In the genomic region with DNA sequence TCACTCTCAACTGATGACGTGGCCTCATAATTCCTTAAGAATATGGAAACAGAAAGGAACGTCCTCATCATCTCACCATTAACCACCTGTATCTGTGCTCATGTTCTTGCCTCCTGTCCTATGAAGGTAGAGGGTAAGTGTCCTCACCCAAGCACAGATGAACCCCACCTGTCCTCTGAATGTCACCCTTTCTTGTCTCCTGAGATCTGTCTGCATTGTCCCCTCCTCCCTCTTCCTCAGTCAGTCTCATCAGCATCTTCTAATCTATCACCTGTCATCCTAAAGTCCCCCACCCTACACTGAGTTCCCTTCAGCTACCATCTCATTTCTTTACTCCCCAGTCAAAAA, we compare ENCODE assay signal across 19 cellular contexts. TPM values are rescaled to one million over a fixed set of nuclear protein-coding genes. Genes with fewer than 3 reads are reported as not detected.
DNase-seq lines count a peak whose midpoint lies in the region; ATAC-seq, FAIRE-seq and TF ChIP-seq lines count a peak whose summit lies in the region.
"Had no signal": no experiment of that assay in that cellular context is flagged by ENCODE, and none has a peak within 500 bp of the region (broad histone marks: within the 10 kb centered on the region; RNA-seq: fewer than 3 reads in every experiment).

No MANE protein-coding gene starts in this region.

- H3K9me3 Mint-ChIP-seq in natural killer cell treated with Interleukin-12 subunit alpha and Interleukin-12 subunit beta and Interleukin-15 and Interleukin-18, amount 100 ng/mL, for 72 hours = peaks cover 7% of the 10 kb centered on the region
- no peaks in the 10 kb centered on the region for H3K9me3 Mint-ChIP-seq in natural killer cell
- H3K9me3 Mint-ChIP-seq in activated T-helper 17 cell treated with anti-CD3 and anti-CD28 coated beads, Interleukin-2, amount 50 U/mL, for 72 hours = no peaks in the 10 kb centered on the region

- H3K27ac Mint-ChIP-seq in natural killer cell treated with Interleukin-12 subunit alpha and Interleukin-12 subunit beta and Interleukin-15 and Interleukin-18, amount 100 ng/mL, for 72 hours = peak overlapping the region; percentile 1 to 14
- no peak overlapping the region for H3K27ac Mint-ChIP-seq in natural killer cell
- H3K27ac Mint-ChIP-seq in activated T-helper 17 cell treated with anti-CD3 and anti-CD28 coated beads, Interleukin-2, amount 50 U/mL, for 72 hours = peak overlapping the region; percentile 41
- H3K27ac Mint-ChIP-seq: dendritic cell treated with granulocyte-macrophage colony-stimulating factor and Interleukin-4, amounts not matched to agents 40 ng/mL and 50 ng/mL, for 4 days; IgD-negative memory B cell; mesothelial cell of epicardium had no signal

- H3K27me3 Mint-ChIP-seq in natural killer cell treated with Interleukin-12 subunit alpha and Interleukin-12 subunit beta and Interleukin-15 and Interleukin-18, amount 100 ng/mL, for 72 hours = peaks cover 0 to 2% of the 10 kb centered on the region in 2 donors
- H3K27me3 Mint-ChIP-seq in natural killer cell (ENCODE audit: low read depth in 2 of 2) = peaks cover 0 to 6% of the 10 kb centered on the region in 2 donors
- H3K27me3 Mint-ChIP-seq in activated T-helper 17 cell treated with anti-CD3 and anti-CD28 coated beads, Interleukin-2, amount 50 U/mL, for 72 hours = no peaks in the 10 kb centered on the region
- H3K27me3 Mint-ChIP-seq: activated naive CD4-positive, alpha-beta T cell treated with anti-CD3 and anti-CD28 coated beads, Interleukin-2, amount 50 U/mL, for 24 hours; dendritic cell treated with granulocyte-macrophage colony-stimulating factor and Interleukin-4, amounts not matched to agents 40 ng/mL and 50 ng/mL, for 4 days had no signal

- peak overlapping the region; percentile 68 for H3K9ac ChIP-seq in mucosa of stomach (ENCODE audit: low read length)

- TF ChIP-seq CTCF in natural killer cell (IDR thresholded peaks at IDR 0.05) = no peak

- DNase-seq in natural killer cell treated with Interleukin-12 subunit alpha and Interleukin-12 subunit beta and Interleukin-15 and Interleukin-18, amount 100 ng/mL, for 72 hours (ENCODE audit: low spot score) = no peak
- no peak for DNase-seq in natural killer cell
- DNase-seq in urothelium cell line (ENCODE audit: low spot score) = no peak
- DNase-seq in NCI-H82 treated with DMSO at 0.1 percent for 48 hours (lab: John Stamatoyannopoulos, UW; ENCODE audit: unreplicated experiment) = no peak
- DNase-seq in retina = no peak
- DNase-seq: DMS 273 treated with DMSO at 0.1 percent for 48 hours, GDM1, NCI-H1694 treated with DMSO at 0.1 percent for 48 hours, NCI-H226 had no signal

- peak in 1 of 2 donors; percentile 33 for ATAC-seq in natural killer cell treated with Interleukin-12 subunit alpha and Interleukin-12 subunit beta and Interleukin-15 and Interleukin-18, amount 100 ng/mL, for 72 hours
- ATAC-seq in natural killer cell (no peak), HG03342 (IDR thresholded peaks at IDR 0.05; ENCODE audit: unreplicated experiment) (no peak)
- ATAC-seq in activated T-helper 17 cell treated with anti-CD3 and anti-CD28 coated beads, Interleukin-2, amount 50 U/mL, for 72 hours (replicated peaks) = peak; percentile 42
- ATAC-seq: gastroesophageal sphincter, GM12878 had no signal

- intact Hi-C loops in natural killer cell (cut with micrococcal nuclease) = no loop called here

- H3K4me3 Mint-ChIP-seq in natural killer cell treated with Interleukin-12 subunit alpha and Interleukin-12 subunit beta and Interleukin-15 and Interleukin-18, amount 100 ng/mL, for 72 hours = peak overlapping the region; percentile 38
- no peak overlapping the region for H3K4me3 Mint-ChIP-seq in natural killer cell
- H3K4me3 Mint-ChIP-seq in activated T-helper 17 cell treated with anti-CD3 and anti-CD28 coated beads, Interleukin-2, amount 50 U/mL, for 72 hours = peak overlapping the region; percentile 41
- H3K4me3 Mint-ChIP-seq: activated naive CD4-positive, alpha-beta T cell treated with anti-CD3 and anti-CD28 coated beads, Interleukin-2, amount 50 U/mL, for 24 hours; dendritic cell treated with granulocyte-macrophage colony-stimulating factor and Interleukin-4, amounts not matched to agents 40 ng/mL and 50 ng/mL, for 4 days; IgD-negative memory B cell; mesothelial cell of epicardium had no signal

- peaks cover 10% of the 10 kb centered on the region for H3K36me3 Mint-ChIP-seq in natural killer cell treated with Interleukin-12 subunit alpha and Interleukin-12 subunit beta and Interleukin-15 and Interleukin-18, amount 100 ng/mL, for 72 hours
- no peaks in the 10 kb centered on the region for H3K36me3 Mint-ChIP-seq in natural killer cell
- no peaks in the 10 kb centered on the region for H3K36me3 Mint-ChIP-seq in activated T-helper 17 cell treated with anti-CD3 and anti-CD28 coated beads, Interleukin-2, amount 50 U/mL, for 72 hours (ENCODE audit: low read depth)

- FAIRE-seq in urothelium cell line (lab: Jason Lieb, UNC) = peak; percentile 75
- FAIRE-seq: GM12878 had no signal

- H3K4me3 ChIP-seq in mucosa of stomach (ENCODE audit: low read length) = no peak overlapping the region
- H3K4me3 ChIP-seq: gastroesophageal sphincter, GM12878, HAP-1 had no signal

- no peaks in the 10 kb centered on the region for H3K9me3 ChIP-seq in mucosa of stomach (ENCODE audit: control insufficient read depth, low read length)
- H3K9me3 ChIP-seq: gastroesophageal sphincter, HAP-1 had no signal

- H3K4me1 Mint-ChIP-seq in natural killer cell treated with Interleukin-12 subunit alpha and Interleukin-12 subunit beta and Interleukin-15 and Interleukin-18, amount 100 ng/mL, for 72 hours (ENCODE audit: low read depth in 2 of 2) = peaks cover 20 to 28% of the 10 kb centered on the region in 2 donors
- H3K4me1 Mint-ChIP-seq in natural killer cell = peaks cover 10 to 21% of the 10 kb centered on the region in 2 donors
- H3K4me1 Mint-ChIP-seq in activated T-helper 17 cell treated with anti-CD3 and anti-CD28 coated beads, Interleukin-2, amount 50 U/mL, for 72 hours = peaks cover 26% of the 10 kb centered on the region

- no peaks in the 10 kb centered on the region for H3K36me3 ChIP-seq in mucosa of stomach (ENCODE audit: control insufficient read depth, insufficient read depth, low read length)
- H3K36me3 ChIP-seq: gastroesophageal sphincter, HAP-1 had no signal

- peaks cover 42% of the 10 kb centered on the region for H3K4me1 ChIP-seq in mucosa of stomach (ENCODE audit: control insufficient read depth, insufficient read depth, low read length)
- H3K4me1 ChIP-seq: gastroesophageal sphincter had no signal

- no peaks in the 10 kb centered on the region for H3K27me3 ChIP-seq in mucosa of stomach (ENCODE audit: control insufficient read depth, insufficient read depth, low read length)
- H3K27me3 ChIP-seq: gastroesophageal sphincter had no signal

RNA-seq across cellular contexts. Expression of gene LPIN2, which starts 39.4 kb away (rescaled TPM):
- total RNA-seq in natural killer cell treated with Interleukin-12 subunit alpha and Interleukin-12 subunit beta and Interleukin-15 and Interleukin-18, amount 100 ng/mL, for 72 hours = 10 to 100 TPM; 57.8 to 80.3 TPM
- 10 to 100 TPM; 32.9 to 58.8 (median 57.1) TPM for total RNA-seq in natural killer cell
- total RNA-seq in activated T-helper 17 cell treated with anti-CD3 and anti-CD28 coated beads, Interleukin-2, amount 50 U/mL, for 72 hours = 10 to 100 TPM; 45.8 to 78.1 TPM

Comparison
In these comparisons a context has a peak if more than half of its experiments do, and no peak if none do; other contexts are left out.
1. H3K27ac Mint-ChIP-seq: peak in natural killer cell treated with Interleukin-12 subunit alpha and Interleukin-12 subunit beta and Interleukin-15 and Interleukin-18, amount 100 ng/mL, for 72 hours (2 of 2) and activated T-helper 17 cell treated with anti-CD3 and anti-CD28 coated beads, Interleukin-2, amount 50 U/mL, for 72 hours (single experiment); none in natural killer cell (0 of 2).